14 cellular contexts compared by ENCODE assay signal in the genomic region with DNA sequence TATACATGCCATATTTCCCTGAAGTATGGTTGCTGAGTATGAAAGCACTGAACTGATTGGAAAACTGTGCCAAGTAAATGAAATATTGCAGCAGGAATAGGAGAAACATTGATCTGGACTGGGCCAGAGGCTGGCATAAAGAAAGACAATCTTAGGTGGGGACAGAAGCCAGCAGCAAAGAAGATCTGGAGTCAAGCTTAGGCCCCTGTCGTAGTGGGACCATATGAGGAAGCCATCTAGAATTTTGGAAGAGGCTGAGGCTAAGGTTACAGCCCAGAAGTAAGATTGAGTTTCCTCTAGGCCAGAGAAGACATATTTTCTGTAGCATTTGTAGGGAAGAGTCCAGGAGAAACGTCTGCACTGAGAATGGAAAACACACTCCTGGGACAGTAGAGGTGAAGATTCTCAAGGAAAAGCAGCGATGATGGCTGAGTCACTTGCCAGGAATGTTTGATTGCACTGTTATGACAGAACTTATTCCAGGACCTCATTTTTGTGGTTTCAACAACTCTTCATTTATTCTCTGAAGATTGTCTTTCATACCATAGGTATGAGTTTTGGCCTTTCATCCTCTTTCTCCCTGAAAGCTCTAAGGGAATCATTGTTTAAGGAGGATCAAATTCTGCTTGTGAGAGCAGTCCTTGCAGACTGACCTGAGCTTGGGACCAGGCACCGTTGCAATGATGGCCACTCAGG.
DNase-seq lines count a peak whose midpoint lies in the region; ATAC-seq lines count a peak whose summit lies in the region.
"Had no signal": no experiment of that assay in that cellular context is flagged by ENCODE, and none has a peak within 500 bp of the region (broad histone marks: within the 10 kb centered on the region; RNA-seq: fewer than 3 reads in every experiment).

No MANE protein-coding gene starts in this region.

- intact Hi-C loops in posterior vena cava (cut with DNase I) = no loop called here

- in situ Hi-C loops in ACHN (cut with HindIII; ENCODE audit: low pct_ligation_motif_present, low pct_unique_long_range_greater_than_20kb, low sequenced_read_pairs) = no loop called here

- ATAC-seq in HG02973 (IDR thresholded peaks at IDR 0.05; ENCODE audit: unreplicated experiment) = no peak
- ATAC-seq: naive thymus-derived CD4-positive, alpha-beta T cell; stimulated activated naive CD8-positive, alpha-beta T cell treated with anti-CD3 and anti-CD28 coated beads, Interleukin-15, Interleukin-2, amounts not matched to agents 100 U/mL and 50 U/mL, for 24 hours had no signal

- peak; percentile 84 for DNase-seq in ACHN
- peak; percentile 33 for DNase-seq in HT-29 (ENCODE audit: low spot score)
- DNase-seq in astrocyte of the hippocampus (ENCODE audit: low read depth, low spot score) = peak; percentile 57
- DNase-seq in islet precursor cell = peak; percentile 87
- DNase-seq in posterior vena cava (ENCODE audit: low spot score) = no peak
- no peak for DNase-seq in activated CD4-positive, CD25-positive, alpha-beta regulatory T cell treated with anti-CD3 and anti-CD28 coated beads, Interleukin-2, amount 50 U/mL, for 72 hours
- no peak for DNase-seq in activated naive CD4-positive, alpha-beta T cell treated with Interleukin-2 at 50 U/mL for 16 hours
- DNase-seq: adrenal gland; immature natural killer cell; naive thymus-derived CD4-positive, alpha-beta T cell; NCI-H526 treated with DMSO at 0.1 percent for 48 hours; stimulated activated CD4-positive, alpha-beta T cell treated with anti-CD3 and anti-CD28 coated beads, Interleukin-15, amount 100 ng/mL, for 24 hours; stimulated activated naive CD8-positive, alpha-beta T cell treated with anti-CD3 and anti-CD28 coated beads, Interleukin-15, Interleukin-2, amounts not matched to agents 100 U/mL and 50 U/mL, for 24 hours had no signal

Comparison
In these comparisons a context has a peak if more than half of its experiments do, and no peak if none do; other contexts are left out.
1. DNase-seq: peak in ACHN (single experiment), HT-29 (single experiment), astrocyte of the hippocampus (single experiment) and islet precursor cell (single experiment); none in posterior vena cava (single experiment), activated CD4-positive, CD25-positive, alpha-beta regulatory T cell treated with anti-CD3 and anti-CD28 coated beads, Interleukin-2, amount 50 U/mL, for 72 hours (single experiment) and activated naive CD4-positive, alpha-beta T cell treated with Interleukin-2 at 50 U/mL for 16 hours (single experiment).